ENCODE assay signal across 27 cellular contexts in the genomic region with DNA sequence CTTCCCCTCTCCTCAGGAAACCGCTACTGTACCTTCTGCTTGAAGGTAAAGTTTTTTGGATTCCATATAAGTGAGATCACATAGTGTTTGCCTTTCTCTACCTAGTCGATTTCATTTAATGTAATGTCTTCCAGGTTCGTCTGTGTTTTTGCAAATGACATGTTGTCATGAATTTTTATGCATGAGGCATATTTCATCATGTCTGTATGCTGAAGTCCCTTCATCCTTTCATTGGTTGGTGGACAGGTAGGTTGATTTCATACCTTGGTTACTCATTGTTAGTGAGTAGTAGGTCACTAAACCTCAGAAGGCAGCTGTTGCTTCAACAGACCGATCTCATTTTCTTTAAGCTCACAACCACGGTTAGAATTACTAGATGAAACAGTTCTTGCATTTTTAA.
"Had no signal": no experiment of that assay in that cellular context is flagged by ENCODE, and none has a peak within 500 bp of the region (broad histone marks: within the 10 kb centered on the region; RNA-seq: fewer than 3 reads in every experiment).

No MANE protein-coding gene starts in this region.

- ATAC-seq: activated CD8-positive, alpha-beta memory T cell treated with anti-CD3 and anti-CD28 coated beads, Interleukin-2, amount 10 ng/mL, durations not matched to agents 7 days and 5 days; SK-N-SH treated with all-trans-retinoic acid at 6 μM for 48 hours; T-helper 17 cell had no signal

- H3K4me1 ChIP-seq: Peyer's patch had no signal

- DNase-seq: activated B cell treated with CpG ODN at 0.5 μM for 24 hours; activated CD4-positive, alpha-beta T cell treated with anti-CD3 and anti-CD28 coated beads for 1 hour; activated CD4-positive, alpha-beta T cell treated with anti-CD3 and anti-CD28 coated beads, Interleukin-2, amount 50 U/mL, for 48 hours; activated CD8-positive, alpha-beta memory T cell treated with anti-CD3 and anti-CD28 coated beads, Interleukin-2, amount 10 ng/mL, durations not matched to agents 7 days and 5 days; activated effector memory CD4-positive, alpha-beta T cell treated with Interleukin-2 at 50 U/mL for 16 hours; activated naive CD4-positive, alpha-beta T cell; activated T-cell treated with anti-CD3 and anti-CD28 coated beads, Interleukin-2, amount 50 U/mL, for 24 hours; amygdala; Karpas-422; NCI-H1092; NCI-H1417; NCI-H1694; NCI-H2029; NCI-H2107; NCI-H2171 treated with DMSO at 0.1 percent for 48 hours; NCI-H226; NCI-H526; NCI-H82; OCI-M1; Peyer's patch; SHP77; T-helper 17 cell; T-helper 9 cell had no signal

- H3K36me3 ChIP-seq: cardiac muscle cell, Peyer's patch, SJSA1 had no signal

- H3K27me3 ChIP-seq: cardiac muscle cell, Peyer's patch, SJSA1 had no signal

- H3K9me3 ChIP-seq: Peyer's patch, SJSA1 had no signal

- H3K27ac ChIP-seq: cardiac muscle cell, Peyer's patch, RWPE1, SJSA1 had no signal

- H3K4me3 ChIP-seq: cardiac muscle cell, Peyer's patch, SJSA1 had no signal
